ENCODE assay signal across 23 cellular contexts in the genomic region with DNA sequence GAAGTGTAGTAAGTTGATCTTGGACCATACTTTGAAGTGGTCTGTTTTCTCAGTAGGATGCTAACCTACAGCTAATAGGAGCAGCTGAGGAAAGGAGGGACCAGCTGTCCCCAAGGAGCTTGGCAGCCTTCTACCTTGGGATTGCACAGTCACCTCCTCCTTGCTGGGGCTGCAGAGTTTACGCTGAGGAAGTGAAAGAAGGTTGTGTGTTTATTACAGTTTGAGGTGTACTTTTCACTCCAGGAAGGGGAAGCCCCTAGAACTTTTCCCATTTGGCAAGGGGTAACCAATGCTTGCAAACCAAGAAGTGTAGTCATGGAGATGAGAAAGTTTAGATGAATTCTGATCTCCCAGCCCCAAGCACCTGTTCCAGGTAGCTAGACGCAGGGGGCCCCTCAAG. TPM values are rescaled to one million over a fixed set of nuclear protein-coding genes. Genes with fewer than 3 reads are reported as not detected.
DNase-seq lines count a peak whose midpoint lies in the region; ATAC-seq, FAIRE-seq and TF ChIP-seq lines count a peak whose summit lies in the region.
"Had no signal": no experiment of that assay in that cellular context is flagged by ENCODE, and none has a peak within 500 bp of the region (broad histone marks: within the 10 kb centered on the region; RNA-seq: fewer than 3 reads in every experiment).

No MANE protein-coding gene starts in this region.

- BruUV-seq in endothelial cell of umbilical vein (replicated peaks; lab: Mats Ljungman, UMichigan): no TSS peak

- H3K9me1 ChIP-seq in endothelial cell of umbilical vein (replicated peaks; ENCODE audit: control insufficient read depth, extremely low read depth, insufficient read depth, low read length): no peaks in the 10 kb centered on the region

- H2AFZ ChIP-seq in endothelial cell of umbilical vein (ENCODE audit: low read depth, low read length): no peak overlapping the region
- H2AFZ ChIP-seq: neural progenitor cell had no signal

- no peak overlapping the region for H3K27ac ChIP-seq in endothelial cell of umbilical vein (ENCODE audit: insufficient read depth, low read depth, low read length)
- H3K27ac ChIP-seq: neural progenitor cell, RWPE1 had no signal

- no peak overlapping the region for H3K9ac ChIP-seq in endothelial cell of umbilical vein (replicated peaks; ENCODE audit: extremely low read depth, insufficient read depth, low read length)
- H3K9ac ChIP-seq: neural progenitor cell had no signal

- CTCF ChIA-PET in endothelial cell of umbilical vein (lab: Charles Lee): interaction anchor here (1.6 to 2.2 kb wide), 2 partner anchors 9 to 62 kb away, joined by 5 to 6 read pairs; no protein-coding TSS in a partner anchor

- H3K4me3 ChIP-seq in endothelial cell of umbilical vein (replicated peaks in 1 of 3; ENCODE audit: insufficient read depth in 1 of 3, low read depth in 1 of 3, low read length in 3 of 3): no peak overlapping the region
- H3K4me3 ChIP-seq: dorsolateral prefrontal cortex, neural progenitor cell had no signal

- peaks cover 50% of the 10 kb centered on the region for H4K20me1 ChIP-seq in endothelial cell of umbilical vein (replicated peaks; ENCODE audit: control insufficient read depth, extremely low read depth, insufficient read depth, low read length)

- intact Hi-C loops in endothelial cell of umbilical vein (cut with micrococcal nuclease): no loop called here

- POLR2A ChIA-PET in endothelial cell of umbilical vein (lab: Charles Lee): no interaction called here

- no peak overlapping the region for H3K4me2 ChIP-seq in endothelial cell of umbilical vein (ENCODE audit: insufficient read depth, low read length)
- H3K4me2 ChIP-seq: neural progenitor cell had no signal

- H3K27me3 ChIP-seq in endothelial cell of umbilical vein (ENCODE audit: control insufficient read depth in 2 of 2, insufficient read depth in 2 of 2, low read length in 2 of 2): no peaks in the 10 kb centered on the region
- H3K27me3 ChIP-seq: neural progenitor cell had no signal

- ATAC-seq in GM18499 (IDR thresholded peaks at IDR 0.05; ENCODE audit: insufficient read depth, unreplicated experiment): peak; percentile 77
- peak; percentile 73 for ATAC-seq in GM21515 (IDR thresholded peaks at IDR 0.05; ENCODE audit: unreplicated experiment)
- peak; percentile 61 for ATAC-seq in HG03442 (IDR thresholded peaks at IDR 0.05; ENCODE audit: unreplicated experiment)
- ATAC-seq: esophagus mucosa had no signal

- H3K36me3 ChIP-seq in endothelial cell of umbilical vein (ENCODE audit: control insufficient read depth in 2 of 2, extremely low read depth in 1 of 2, insufficient read depth in 2 of 2, low read length in 2 of 2): peaks cover 5 to 7% of the 10 kb centered on the region in 2 experiments
- H3K36me3 ChIP-seq: neural progenitor cell had no signal

- peaks cover 35% of the 10 kb centered on the region for H3K4me1 ChIP-seq in endothelial cell of umbilical vein (ENCODE audit: control insufficient read depth, extremely low read depth, insufficient read depth, low read length)
- H3K4me1 ChIP-seq: neural progenitor cell had no signal

- no peak for TF ChIP-seq CTCF in endothelial cell of umbilical vein (IDR thresholded peaks at IDR 0.05; ENCODE audit: extremely low read depth in 1 of 2, insufficient read depth in 1 of 2, low read depth in 1 of 2, low read length in 2 of 2)

- TF ChIP-seq POLR2A in endothelial cell of umbilical vein (IDR thresholded peaks at IDR 0.05; ENCODE audit: low read depth, low read length): no peak

- H3K9me3 ChIP-seq in endothelial cell of umbilical vein (replicated peaks; ENCODE audit: control insufficient read depth, insufficient read depth, low read length): no peaks in the 10 kb centered on the region

- dilution Hi-C loops in endothelial cell of umbilical vein (cut with MboI; ENCODE audit: extremely low pct_ligation_motif_present, low sequenced_read_pairs): no loop called here

- H3K79me2 ChIP-seq in endothelial cell of umbilical vein (ENCODE audit: control insufficient read depth, insufficient read depth, low read length): peaks cover 100% of the 10 kb centered on the region

- DNase-seq in endothelial cell of umbilical vein (ENCODE audit: low read depth, low spot score): peak; percentile 34
- no peak for DNase-seq in DMS79 (lab: John Stamatoyannopoulos, UW)
- no peak for DNase-seq in NCI-H1105 treated with DMSO at 0.1 percent for 48 hours (lab: John Stamatoyannopoulos, UW)
- no peak for DNase-seq in NCI-H748 treated with DMSO at 0.1 percent for 48 hours (lab: John Stamatoyannopoulos, UW)
- no peak for DNase-seq in COLO829 (ENCODE audit: low spot score)
- DNase-seq: ACHN; activated CD4-positive, alpha-beta T cell treated with anti-CD3 and anti-CD28 coated beads, Interleukin-2, amount 50 U/mL, for 4 hours; activated naive CD8-positive, alpha-beta T cell treated with anti-CD3 and anti-CD28 coated beads for 36 hours; activated T-cell treated with anti-CD3 and anti-CD28 coated beads, Interleukin-2, amount 50 U/mL, for 24 hours; CD4-positive, CD25-positive, alpha-beta regulatory T cell; dorsolateral prefrontal cortex; kidney; NCI-H187; NCI-H69 had no signal

- no peak for FAIRE-seq in endothelial cell of umbilical vein (lab: Jason Lieb, UNC)
- FAIRE-seq: bronchial epithelial cell, kidney, TTC549, urothelium cell line had no signal

TF ChIP-seq in endothelial cell of umbilical vein, 7 proteins besides CTCF, POLR2A, EP300 and RAD21:
- no peak for TF ChIP-seq GATA2 (IDR thresholded peaks at IDR 0.05; ENCODE audit: insufficient read depth, insufficient read length, low read depth, low read length)
- no peak for TF ChIP-seq FOS (IDR thresholded peaks at IDR 0.05; ENCODE audit: borderline replicate concordance, insufficient read depth, low read length)
- no peak for TF ChIP-seq EZH2 (IDR thresholded peaks at IDR 0.05; ENCODE audit: borderline replicate concordance, low read depth, low read length, severe bottlenecking)
- no peak for TF ChIP-seq JUN (IDR thresholded peaks at IDR 0.05; ENCODE audit: borderline replicate concordance, insufficient read depth, insufficient read length, low read depth)
- TF ChIP-seq POLR2AphosphoS5 (IDR thresholded peaks at IDR 0.05; ENCODE audit: insufficient read depth, low read depth, low read length): peak; percentile 28

RNA-seq across cellular contexts. Expression of a gene that starts 58.8 kb away (rescaled TPM):
- 221 and 234 TPM in 2 replicates for total RNA-seq in endothelial cell of umbilical vein
- 276 and 285 TPM in 2 replicates for polyA plus RNA-seq in endothelial cell of umbilical vein
- 243 and 254 TPM in 2 replicates for polyA plus RNA-seq in endothelial cell of umbilical vein (2011; cell fraction: cytosol; rRNA removed)
- polyA plus RNA-seq in endothelial cell of umbilical vein (2011; cell fraction: nucleus; rRNA removed): 202 and 209 TPM in 2 replicates
- 157 and 189 TPM in 2 replicates for polyA plus RNA-seq in endothelial cell of umbilical vein (2012)
- 432 and 438 TPM in 2 replicates for polyA minus RNA-seq in endothelial cell of umbilical vein
- 42.2 TPM for polyA minus RNA-seq in endothelial cell of umbilical vein (2011; cell fraction: cytosol; rRNA and poly(A)+ RNA removed)
- polyA minus RNA-seq in endothelial cell of umbilical vein (2011; cell fraction: nucleus; rRNA and poly(A)+ RNA removed): 249 and 278 TPM in 2 replicates
- total RNA-seq: activated naive CD8-positive, alpha-beta T cell treated with anti-CD3 and anti-CD28 coated beads for 36 hours had no signal
- polyA plus RNA-seq: CD4-positive, CD25-positive, alpha-beta regulatory T cell had no signal
